In the genomic region with DNA sequence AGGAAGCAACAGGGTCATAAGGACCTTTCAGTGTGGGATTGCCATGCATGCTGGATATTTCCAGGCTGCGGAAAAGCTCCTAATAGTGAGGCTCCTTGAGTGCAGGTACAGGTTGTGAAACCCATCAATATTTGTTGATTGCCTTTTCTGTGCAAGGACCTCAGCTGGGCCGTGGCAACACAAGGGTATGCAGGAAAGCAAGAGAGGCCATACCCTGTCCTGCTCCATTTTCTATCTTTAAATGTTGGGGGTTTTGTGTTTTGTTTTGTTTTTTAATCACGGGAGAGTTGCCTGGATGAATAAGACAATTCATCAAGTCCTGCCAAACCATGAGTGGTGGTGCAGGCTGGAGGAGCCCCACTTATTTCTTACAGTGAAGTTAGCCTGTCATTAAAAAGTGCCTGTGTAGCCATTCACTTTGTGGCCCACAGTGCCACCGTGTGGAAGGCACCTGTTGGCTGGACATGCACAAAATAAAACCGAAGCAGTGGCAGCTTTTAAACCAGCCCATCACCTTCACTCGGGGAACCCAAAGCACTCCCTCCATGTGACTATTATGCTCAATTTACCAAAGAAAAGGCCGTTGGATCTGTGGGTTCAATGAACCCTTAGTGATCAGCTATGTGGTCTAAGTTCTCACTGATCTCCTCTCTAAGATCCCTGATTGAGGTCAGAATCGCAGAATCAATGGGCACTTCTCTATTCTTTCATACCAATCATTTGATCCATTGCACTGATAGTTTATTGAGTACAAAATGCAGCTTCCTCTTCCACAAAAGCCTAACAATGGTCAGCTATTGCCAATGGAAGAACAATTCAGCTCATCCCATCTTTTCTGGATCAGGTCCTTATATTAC, we compare ENCODE assay signal across 9 cellular contexts. TPM values are rescaled to one million over a fixed set of nuclear protein-coding genes. Genes with fewer than 3 reads are reported as not detected.
DNase-seq lines count a peak whose midpoint lies in the region; ATAC-seq and TF ChIP-seq lines count a peak whose summit lies in the region.
"Had no signal": no experiment of that assay in that cellular context is flagged by ENCODE, and none has a peak within 500 bp of the region (broad histone marks: within the 10 kb centered on the region; RNA-seq: fewer than 3 reads in every experiment).

No MANE protein-coding gene starts in this region.

- intact Hi-C loops in natural killer cell (cut with micrococcal nuclease): no loop called here

- DNase-seq in DMS 273 (lab: John Stamatoyannopoulos, UW; ENCODE audit: unreplicated experiment): peak; percentile 72
- no peak for DNase-seq in DMS 273 treated with DMSO at 0.1 percent for 48 hours (lab: John Stamatoyannopoulos, UW)
- DNase-seq in RWPE2 (ENCODE audit: low spot score): no peak
- DNase-seq in fibroblast of lung (ENCODE audit: low read depth in 2 of 2): peak; percentile 45 to 60
- peak; percentile 44 for DNase-seq in progenitor cell of endocrine pancreas (ENCODE audit: low spot score, unreplicated experiment)
- DNase-seq in natural killer cell: no peak

- peak; percentile 81 for ATAC-seq in GM19372 (IDR thresholded peaks at IDR 0.05; ENCODE audit: low read depth, unreplicated experiment)
- ATAC-seq in HG03460 (IDR thresholded peaks at IDR 0.05; ENCODE audit: unreplicated experiment): peak; percentile 61
- ATAC-seq in RWPE2 (ENCODE audit: low read depth): peak; percentile 83
- ATAC-seq in natural killer cell: no peak

- H3K9me3 ChIP-seq in RWPE2 (ENCODE audit: severe bottlenecking): no peaks in the 10 kb centered on the region
- no peaks in the 10 kb centered on the region for H3K9me3 ChIP-seq in fibroblast of lung (ENCODE audit: control insufficient read depth, insufficient read depth, low read depth, low read length)

- H3K27ac ChIP-seq in RWPE2 (ENCODE audit: poor library complexity, severe bottlenecking) (no peak overlapping the region), fibroblast of lung (ENCODE audit: insufficient read depth, low read length) (no peak overlapping the region)

- H3K27me3 ChIP-seq in RWPE2 (ENCODE audit: insufficient read depth, poor library complexity, severe bottlenecking): no peaks in the 10 kb centered on the region
- no peaks in the 10 kb centered on the region for H3K27me3 ChIP-seq in fibroblast of lung (ENCODE audit: control insufficient read depth, insufficient read depth, low read length)

- H3K4me1 Mint-ChIP-seq in progenitor cell of endocrine pancreas (ENCODE audit: low read depth): peaks cover 1% of the 10 kb centered on the region
- no peaks in the 10 kb centered on the region for H3K4me1 Mint-ChIP-seq in natural killer cell

- H3K4me3 Mint-ChIP-seq in progenitor cell of endocrine pancreas (ENCODE audit: low read depth) (no peak overlapping the region), natural killer cell (no peak overlapping the region)

- H3K36me3 ChIP-seq in RWPE2 (ENCODE audit: low read depth) (no peaks in the 10 kb centered on the region), fibroblast of lung (ENCODE audit: control insufficient read depth, insufficient read depth, low read length) (no peaks in the 10 kb centered on the region)

- H3K4me3 ChIP-seq in RWPE2 (ENCODE audit: severe bottlenecking) (no peak overlapping the region), fibroblast of lung (replicated peaks in 1 of 4; ENCODE audit: control extremely low read depth in 1 of 4, insufficient read depth in 1 of 4, low read depth in 3 of 4, low read length in 4 of 4) (no peak overlapping the region)

- H2AFZ ChIP-seq in fibroblast of lung (ENCODE audit: low read length): no peak overlapping the region

- no peaks in the 10 kb centered on the region for H3K79me2 ChIP-seq in fibroblast of lung (ENCODE audit: control insufficient read depth, insufficient read depth, low read length)

- H3K36me3 Mint-ChIP-seq in progenitor cell of endocrine pancreas (ENCODE audit: insufficient read depth) (peaks cover 11% of the 10 kb centered on the region), natural killer cell (no peaks in the 10 kb centered on the region)
- H3K36me3 Mint-ChIP-seq: activated naive CD4-positive, alpha-beta T cell treated with anti-CD3 and anti-CD28 coated beads, Interleukin-2, amount 50 U/mL, for 72 hours had no signal

- no peak overlapping the region for H3K9ac ChIP-seq in fibroblast of lung (ENCODE audit: insufficient read depth, low read length)

- H3K9me3 Mint-ChIP-seq in progenitor cell of endocrine pancreas (ENCODE audit: low read depth): no peaks in the 10 kb centered on the region
- H3K9me3 Mint-ChIP-seq in natural killer cell: peaks cover 3 to 9% of the 10 kb centered on the region in 2 donors

- no peak overlapping the region for H3K4me2 ChIP-seq in fibroblast of lung (ENCODE audit: extremely low read depth, insufficient read depth, low read length)

- H3K27me3 Mint-ChIP-seq in progenitor cell of endocrine pancreas (no peaks in the 10 kb centered on the region), natural killer cell (ENCODE audit: low read depth in 2 of 2) (peaks cover 12 to 19% of the 10 kb centered on the region in 2 donors)

- H3K4me1 ChIP-seq in RWPE2 (ENCODE audit: insufficient read depth, poor library complexity, severe bottlenecking) (no peaks in the 10 kb centered on the region), fibroblast of lung (ENCODE audit: control insufficient read depth, extremely low read depth, insufficient read depth, low read length) (peaks cover 9% of the 10 kb centered on the region)

- TF ChIP-seq CTCF in RWPE2 (IDR thresholded peaks at IDR 0.05; ENCODE audit: poor library complexity, severe bottlenecking) (peak; percentile 87), fibroblast of lung (conservative IDR thresholded peaks at IDR 0.05 in 1 of 2, IDR thresholded peaks at IDR 0.05 in 1 of 2; ENCODE audit: low read depth in 1 of 2, low read length in 2 of 2) (peak; percentile 80 to 83), progenitor cell of endocrine pancreas (IDR thresholded peaks at IDR 0.05; ENCODE audit: unreplicated experiment) (peak; percentile 83), natural killer cell (IDR thresholded peaks at IDR 0.05) (no peak)

- H4K20me1 ChIP-seq in fibroblast of lung (ENCODE audit: control insufficient read depth, extremely low read depth, insufficient read depth, low read length): no peaks in the 10 kb centered on the region

- no peak overlapping the region for H3K27ac Mint-ChIP-seq in progenitor cell of endocrine pancreas
- no peak overlapping the region for H3K27ac Mint-ChIP-seq in natural killer cell
- H3K27ac Mint-ChIP-seq: activated naive CD4-positive, alpha-beta T cell treated with anti-CD3 and anti-CD28 coated beads, Interleukin-2, amount 50 U/mL, for 72 hours had no signal

RNA-seq across cellular contexts. Expression of gene CLDN18, which starts 42.2 kb away (rescaled TPM):
- total RNA-seq in fibroblast of lung (not detected in 2 replicates), progenitor cell of endocrine pancreas (19.5 and 22.2 TPM in 2 replicates), natural killer cell (not detected)
- polyA plus RNA-seq in fibroblast of lung: not detected in 2 replicates
- 0.10 TPM in 1 of 2 replicates, not detected in the other for polyA plus RNA-seq in fibroblast of lung (2012)
- polyA minus RNA-seq in fibroblast of lung (ENCODE audit: low replicate concordance): not detected in 2 replicates
- total RNA-seq: activated naive CD4-positive, alpha-beta T cell treated with anti-CD3 and anti-CD28 coated beads, Interleukin-2, amount 50 U/mL, for 72 hours had no signal

Comparison
In these comparisons a context has a peak if more than half of its experiments do, and no peak if none do; other contexts are left out.
1. DNase-seq: peak in DMS 273 (single experiment), fibroblast of lung (2 of 2) and progenitor cell of endocrine pancreas (single experiment); none in DMS 273 treated with DMSO at 0.1 percent for 48 hours (single experiment), RWPE2 (single experiment) and natural killer cell (single experiment).
2. ATAC-seq: peak in GM19372 (single experiment), HG03460 (single experiment) and RWPE2 (single experiment); none in natural killer cell (0 of 3).
3. RNA of gene CLDN18, which starts 42.2 kb away (total RNA-seq): 19.5 to 22.2 TPM in progenitor cell of endocrine pancreas; not detected in fibroblast of lung and not detected in natural killer cell; every median in the first group is over 10 times any median in the second.